ENCODE assay signal across 25 cellular contexts in genomic region chr7:29410981-29411380, GRCh38.
"Had no signal": no experiment of that assay in that cellular context is flagged by ENCODE, and none has a peak within 500 bp of the region (broad histone marks: within the 10 kb centered on the region; RNA-seq: fewer than 3 reads in every experiment).

No MANE protein-coding gene starts in this region.

- H3K27ac ChIP-seq: SJSA1, SK-N-MC had no signal

- ATAC-seq: HepG2, Panc1, PC-3, T-cell had no signal

- H3K4me1 Mint-ChIP-seq: T-cell had no signal

- H3K27me3 Mint-ChIP-seq: T-cell had no signal

- H3K4me3 Mint-ChIP-seq: T-cell; T-helper 1 cell treated with Interleukin-12 subunit alpha and Interleukin-12 subunit beta and Interleukin-4 antibody, amounts not matched to agents 30 μg/mL and 1 μg/mL, for 36 hours had no signal

- H3K9me3 Mint-ChIP-seq: T-cell; T-helper 1 cell treated with Interleukin-12 subunit alpha and Interleukin-12 subunit beta and Interleukin-4 antibody, amounts not matched to agents 30 μg/mL and 1 μg/mL, for 36 hours had no signal

- H3K4me1 ChIP-seq: SJSA1 had no signal

- H3K27me3 ChIP-seq: MG63 had no signal

- H3K36me3 ChIP-seq: MG63, SJSA1 had no signal

- H3K9me3 ChIP-seq: MG63, SJSA1 had no signal

- H3K36me3 Mint-ChIP-seq: T-cell had no signal

- H3K4me3 ChIP-seq: MG63, SJSA1, SK-N-MC had no signal

- H3K27ac Mint-ChIP-seq: T-cell; T-helper 1 cell treated with Interleukin-12 subunit alpha and Interleukin-12 subunit beta and Interleukin-4 antibody, amounts not matched to agents 30 μg/mL and 1 μg/mL, for 36 hours had no signal

- DNase-seq: IMR-90, Karpas-422, KG1, MG63, NCI-H1048, NCI-H1105 treated with DMSO at 0.1 percent for 48 hours, NCI-H1417 treated with DMSO at 0.1 percent for 48 hours, NCI-H146, NCI-H1694 treated with DMSO at 0.1 percent for 48 hours, NCI-H1930, NCI-H2081, NCI-H2107, NCI-H2227 treated with DMSO at 0.1 percent for 48 hours, NCI-H526 treated with DMSO at 0.1 percent for 48 hours, NCI-H748 treated with DMSO at 0.1 percent for 48 hours, PC-3, Right ventricle myocardium superior, SIG-M5, SW 1271, T-cell had no signal
